14 cellular contexts compared by ENCODE assay signal in the genomic region with DNA sequence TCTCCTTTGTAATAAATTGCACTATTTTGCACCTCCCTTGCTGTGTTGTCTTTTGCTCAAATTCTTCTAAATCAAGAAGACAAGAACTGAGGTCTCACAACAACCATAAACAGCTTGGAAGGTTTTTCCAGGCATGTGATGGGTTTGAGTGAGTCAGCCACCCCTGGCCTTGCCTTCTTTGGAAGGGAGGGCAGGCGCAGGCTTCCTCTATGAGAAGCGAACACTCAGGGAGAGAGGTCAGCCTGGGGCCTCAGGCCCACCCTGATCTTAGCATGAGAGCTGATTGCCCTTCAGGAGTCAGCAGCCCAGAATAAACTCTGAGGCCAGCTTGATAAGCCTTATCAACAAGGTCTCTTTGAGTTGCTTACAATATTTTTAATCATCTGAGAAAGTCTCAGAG. TPM values are rescaled to one million over a fixed set of nuclear protein-coding genes. Genes with fewer than 3 reads are reported as not detected.
A peak's percentile ranks its signal among the peaks of the same experiment; 100 is the strongest.
DNase-seq lines count a peak whose midpoint lies in the region; ATAC-seq and TF ChIP-seq lines count a peak whose summit lies in the region.
"Had no signal": no experiment of that assay in that cellular context is flagged by ENCODE, and none has a peak within 500 bp of the region (broad histone marks: within the 10 kb centered on the region; RNA-seq: fewer than 3 reads in every experiment).

No MANE protein-coding gene starts in this region.

- no peak for TF ChIP-seq CTCF in heart right ventricle (IDR thresholded peaks at IDR 0.05)

- no peaks in the 10 kb centered on the region for H3K9me3 ChIP-seq in adipocyte (ENCODE audit: control insufficient read depth, low read length)
- no peaks in the 10 kb centered on the region for H3K9me3 ChIP-seq in heart right ventricle
- H3K9me3 ChIP-seq: right lobe of liver had no signal

- H3K9ac ChIP-seq in adipocyte (ENCODE audit: low read length) (peak overlapping the region; percentile 75), rectal smooth muscle tissue (ENCODE audit: low read length) (no peak overlapping the region)

- WGBS in heart right ventricle, 2 donors, result 39 to 45% methylated on average over 2 of the region's 2 CpGs

- intact Hi-C loops in heart right ventricle (cut with DNase I) (no loop called here), head of caudate nucleus (cut with DNase I) (no loop called here)

- H3K27me3 ChIP-seq in adipocyte (replicated peaks; ENCODE audit: control insufficient read depth, insufficient read depth, low read length) (no peaks in the 10 kb centered on the region), heart right ventricle (peaks cover 0 to under 1% (median 0%) of the 10 kb centered on the region in 7 donors), rectal smooth muscle tissue (ENCODE audit: control insufficient read depth, insufficient read depth, low read length) (no peaks in the 10 kb centered on the region)
- H3K27me3 ChIP-seq: right lobe of liver had no signal

- DNase-seq in AG20443 (ENCODE audit: low spot score) (peak; percentile 59), adipocyte (ENCODE audit: low read depth) (peak; percentile 57), heart right ventricle (no peak), COLO829 (ENCODE audit: low spot score) (no peak), head of caudate nucleus (no peak)
- DNase-seq: activated CD4-positive, alpha-beta memory T cell treated with anti-CD3 and anti-CD28 coated beads, Interleukin-2, amount 10 ng/mL, durations not matched to agents 7 days and 5 days; activated naive CD8-positive, alpha-beta T cell treated with anti-CD3 and anti-CD28 coated beads, Interleukin-2, amount 10 ng/mL, durations not matched to agents 7 days and 5 days; kidney glomerular epithelial cell; NCI-H526 treated with DMSO at 0.1 percent for 48 hours; right lobe of liver had no signal

- ATAC-seq in heart right ventricle (peak; percentile 55 to 83 (median 74)), HG03045 (IDR thresholded peaks at IDR 0.05; ENCODE audit: unreplicated experiment) (no peak), GM21825 (IDR thresholded peaks at IDR 0.05; ENCODE audit: unreplicated experiment) (no peak)
- ATAC-seq: HCT116, right lobe of liver had no signal

- H3K36me3 ChIP-seq in adipocyte (ENCODE audit: control insufficient read depth, insufficient read depth, low read length, severe bottlenecking), result no peaks in the 10 kb centered on the region
- H3K36me3 ChIP-seq in heart right ventricle, result no peaks in the 10 kb centered on the region
- no peaks in the 10 kb centered on the region for H3K36me3 ChIP-seq in rectal smooth muscle tissue (ENCODE audit: control insufficient read depth, insufficient read depth, low read length)
- H3K36me3 ChIP-seq: right lobe of liver had no signal

- H3K4me1 ChIP-seq in adipocyte (ENCODE audit: control insufficient read depth, insufficient read depth, low read length) (peaks cover 52% of the 10 kb centered on the region), heart right ventricle (peaks cover 3 to 34% (median 27%) of the 10 kb centered on the region in 9 donors), rectal smooth muscle tissue (ENCODE audit: control insufficient read depth, insufficient read depth, low read length) (peaks cover 13% of the 10 kb centered on the region)
- H3K4me1 ChIP-seq: right lobe of liver had no signal

- H3K4me3 ChIP-seq in adipocyte (ENCODE audit: low read length) (no peak overlapping the region), heart right ventricle (no peak overlapping the region), rectal smooth muscle tissue (ENCODE audit: low read length) (no peak overlapping the region)
- H3K4me3 ChIP-seq: right lobe of liver had no signal

- peak overlapping the region in 9 of 10 donors; percentile 24 to 77 (median 42) for H3K27ac ChIP-seq in heart right ventricle
- peak overlapping the region; percentile 0 for H3K27ac ChIP-seq in rectal smooth muscle tissue (ENCODE audit: low read depth, low read length)
- H3K27ac ChIP-seq: right lobe of liver had no signal

RNA-seq across cellular contexts. Expression of gene S1PR3, which starts 31.6 kb away (rescaled TPM):
- 10 to 100 TPM in 7 of 10 donors, 1 to 10 TPM in 3; 3.6 to 61.6 (median 13.1) TPM for total RNA-seq in heart right ventricle
- polyA plus RNA-seq in heart right ventricle, result 10 to 100 TPM; 12.7 to 13.9 TPM
- total RNA-seq: activated CD4-positive, alpha-beta memory T cell treated with anti-CD3 and anti-CD28 coated beads, Interleukin-2, amount 10 ng/mL, durations not matched to agents 7 days and 5 days had no signal

Comparison
In these comparisons a context has a peak if more than half of its experiments do, and no peak if none do; other contexts are left out.
1. DNase-seq: peak in AG20443 (single experiment) and adipocyte (single experiment); none in heart right ventricle (0 of 2), COLO829 (single experiment) and head of caudate nucleus (0 of 42).
2. ATAC-seq: peak in heart right ventricle (8 of 8); none in HG03045 (single experiment) and GM21825 (single experiment).